ENCODE assay signal across 23 cellular contexts in genomic region chr2:95372216-95372829, GRCh38.
"Had no signal": no experiment of that assay in that cellular context is flagged by ENCODE, and none has a peak within 500 bp of the region (broad histone marks: within the 10 kb centered on the region; RNA-seq: fewer than 3 reads in every experiment).

No MANE protein-coding gene starts in this region.

- ATAC-seq: activated CD4-positive, CD25-positive, alpha-beta regulatory T cell treated with anti-CD3 and anti-CD28 coated beads, Interleukin-2, amount 50 U/mL, for 24 hours; activated T-cell treated with anti-CD3 and anti-CD28 coated beads, Interleukin-2, amount 50 U/mL, for 72 hours; body of pancreas had no signal

- DNase-seq: activated CD4-positive, alpha-beta T cell treated with anti-CD3 and anti-CD28 coated beads, Interleukin-2, amount 10 ng/mL, durations not matched to agents 7 days and 5 days; activated naive CD8-positive, alpha-beta T cell treated with anti-CD3 and anti-CD28 coated beads, Interleukin-2, amount 10 ng/mL, durations not matched to agents 7 days and 5 days; activated T-cell treated with anti-CD3 and anti-CD28 coated beads, Interleukin-2, amount 50 U/mL, for 72 hours; amygdala; caudate nucleus; erythroblast; foreskin melanocyte; glutamatergic neuron; hypothalamus; mesendoderm; occipital lobe; stimulated activated CD4-positive, alpha-beta T cell treated with anti-CD3 and anti-CD28 coated beads, Interleukin-2, amount 100 ng/mL, for 48 hours; T1000; trophoblast cell had no signal

- H3K27me3 ChIP-seq: body of pancreas, right atrium auricular region had no signal

- H3K9me3 ChIP-seq: body of pancreas, prostate gland, right atrium auricular region had no signal

- H3K4me3 ChIP-seq: body of pancreas, prostate gland, right atrium auricular region, skin epidermis had no signal

- FAIRE-seq: colon, keratinocyte had no signal

- H3K4me3 Mint-ChIP-seq: activated CD4-positive, alpha-beta T cell treated with anti-CD3 and anti-CD28 coated beads, Interleukin-2, amount 10 ng/mL, durations not matched to agents 7 days and 5 days; activated naive CD8-positive, alpha-beta T cell treated with anti-CD3 and anti-CD28 coated beads, Interleukin-2, amount 10 ng/mL, durations not matched to agents 7 days and 5 days; activated T-cell treated with anti-CD3 and anti-CD28 coated beads, Interleukin-2, amount 50 U/mL, for 72 hours; nephron; stimulated activated naive CD8-positive, alpha-beta T cell treated with anti-CD3 and anti-CD28 coated beads, Interleukin-15, Interleukin-2, amounts not matched to agents 100 ng/mL and 50 ng/mL, for 24 hours had no signal

- H3K4me1 ChIP-seq: body of pancreas, prostate gland, right atrium auricular region had no signal

- H3K27ac ChIP-seq: body of pancreas, prostate gland, right atrium auricular region, skin epidermis had no signal

- H3K27ac Mint-ChIP-seq: activated CD4-positive, alpha-beta T cell treated with anti-CD3 and anti-CD28 coated beads, Interleukin-2, amount 10 ng/mL, durations not matched to agents 7 days and 5 days; activated naive CD8-positive, alpha-beta T cell treated with anti-CD3 and anti-CD28 coated beads, Interleukin-2, amount 10 ng/mL, durations not matched to agents 7 days and 5 days; activated T-cell treated with anti-CD3 and anti-CD28 coated beads, Interleukin-2, amount 50 U/mL, for 72 hours; nephron; stimulated activated naive CD8-positive, alpha-beta T cell treated with anti-CD3 and anti-CD28 coated beads, Interleukin-15, Interleukin-2, amounts not matched to agents 100 ng/mL and 50 ng/mL, for 24 hours had no signal

- H3K9me3 Mint-ChIP-seq: activated CD4-positive, alpha-beta T cell treated with anti-CD3 and anti-CD28 coated beads, Interleukin-2, amount 10 ng/mL, durations not matched to agents 7 days and 5 days; activated naive CD8-positive, alpha-beta T cell treated with anti-CD3 and anti-CD28 coated beads, Interleukin-2, amount 10 ng/mL, durations not matched to agents 7 days and 5 days; nephron; stimulated activated naive CD8-positive, alpha-beta T cell treated with anti-CD3 and anti-CD28 coated beads, Interleukin-15, Interleukin-2, amounts not matched to agents 100 ng/mL and 50 ng/mL, for 24 hours had no signal

- H3K36me3 ChIP-seq: prostate gland, right atrium auricular region had no signal

- H3K36me3 Mint-ChIP-seq: activated naive CD8-positive, alpha-beta T cell treated with anti-CD3 and anti-CD28 coated beads, Interleukin-2, amount 10 ng/mL, durations not matched to agents 7 days and 5 days had no signal
